In genomic region chr11:128709402-128709801, GRCh38 we compare ENCODE assay signal across 9 cellular contexts. TPM values are rescaled to one million over a fixed set of nuclear protein-coding genes. Genes with fewer than 3 reads are reported as not detected.
A peak's percentile ranks its signal among the peaks of the same experiment; 100 is the strongest.
DNase-seq lines count a peak whose midpoint lies in the region; ATAC-seq and TF ChIP-seq lines count a peak whose summit lies in the region.
"Had no signal": no experiment of that assay in that cellular context is flagged by ENCODE, and none has a peak within 500 bp of the region (broad histone marks: within the 10 kb centered on the region; RNA-seq: fewer than 3 reads in every experiment).

No MANE protein-coding gene starts in this region.

- 35% methylated on average over 6 of the region's 6 CpGs for WGBS in SK-N-SH (ENCODE audit: low lambda C conversion rate)
- 68 to 73% (median 71%) methylated on average over 6 of the region's 6 CpGs for WGBS in ovary, 3 donors

- H3K36me3 ChIP-seq in SK-N-SH (replicated peaks in 1 of 2; ENCODE audit: control insufficient read depth in 1 of 2, insufficient read depth in 2 of 2, low read length in 1 of 2), result peaks cover 0 to 12% of the 10 kb centered on the region in 2 experiments
- no peaks in the 10 kb centered on the region for H3K36me3 ChIP-seq in ovary

- H3K27me3 ChIP-seq in SK-N-SH (ENCODE audit: insufficient read depth) (no peaks in the 10 kb centered on the region), foreskin keratinocyte (peaks cover 3% of the 10 kb centered on the region), ovary (no peaks in the 10 kb centered on the region)

- TF ChIP-seq EP300 in SK-N-SH (IDR thresholded peaks at IDR 0.05; ENCODE audit: borderline replicate concordance in 1 of 2, low read depth in 1 of 2, low read length in 1 of 2) (peak in 1 of 2 experiments; percentile 44; a peak in 1 of 4 replicates), ovary (IDR thresholded peaks at IDR 0.05) (no peak)

- no peak overlapping the region for H3K4me3 ChIP-seq in SK-N-SH (ENCODE audit: low read depth in 2 of 2, low read length in 1 of 2)
- H3K4me3 ChIP-seq in ovary, result no peak overlapping the region

- TF ChIP-seq CTCF in SK-N-SH (IDR thresholded peaks at IDR 0.05) (no peak), foreskin keratinocyte (conservative IDR thresholded peaks at IDR 0.05) (peak; percentile 6), ovary (IDR thresholded peaks at IDR 0.05) (no peak)

- POLR2A ChIA-PET in SK-N-SH (lab: Yijun Ruan, JAX), result no interaction called here

- H3K9ac ChIP-seq in SK-N-SH, result peak overlapping the region; percentile 38; the same call in 1 of the 2 replicates

- peaks cover 0 to 29% of the 10 kb centered on the region in 2 experiments; a peak in 3 of 4 replicates for H3K4me1 ChIP-seq in SK-N-SH (ENCODE audit: control insufficient read depth in 1 of 2, insufficient read depth in 2 of 2, low read depth in 1 of 2, low read length in 1 of 2)
- peaks cover 8% of the 10 kb centered on the region for H3K4me1 ChIP-seq in foreskin keratinocyte
- no peaks in the 10 kb centered on the region for H3K4me1 ChIP-seq in ovary (ENCODE audit: insufficient read depth)

- DNase-seq in EL (peak; percentile 96), SK-N-SH (no peak), foreskin keratinocyte (peak; percentile 60 to 75), pulmonary artery endothelial cell (ENCODE audit: low read depth, low spot score) (peak; percentile 100), Kasumi-1 (lab: John Stamatoyannopoulos, UW) (no peak), ovary (no peak)
- DNase-seq in effector CD8-positive, alpha-beta T cell (lab: John Stamatoyannopoulos, UW), result no peak
- DNase-seq: NCI-H1092 had no signal

- H3F3A ChIP-seq in SK-N-SH (replicated peaks; ENCODE audit: insufficient read depth), result peaks cover 9% of the 10 kb centered on the region

- intact Hi-C loops in ovary (cut with DNase I), result no loop called here

- H3K9me3 ChIP-seq in SK-N-SH (no peaks in the 10 kb centered on the region), ovary (no peaks in the 10 kb centered on the region)

- TF ChIP-seq POLR2A in ovary (IDR thresholded peaks at IDR 0.05), result no peak

- H2AFZ ChIP-seq in SK-N-SH (ENCODE audit: low read depth), result no peak overlapping the region

- H3K27ac ChIP-seq in SK-N-SH (ENCODE audit: low read depth in 2 of 2, low read length in 1 of 2) (peak overlapping the region in 1 of 2 experiments; percentile 83; a peak in 2 of 4 replicates), foreskin keratinocyte (no peak overlapping the region), ovary (no peak overlapping the region)

- 0 out of 2 replicates have a peak overlapping the region, but pooled peaks have one; percentile 9 for H3K4me2 ChIP-seq in SK-N-SH

- CTCF ChIA-PET in SK-N-SH (lab: Yijun Ruan, JAX), result no interaction called here

- no peak for TF ChIP-seq RAD21 in SK-N-SH (IDR thresholded peaks at IDR 0.05; ENCODE audit: low read length)

- peaks cover 92% of the 10 kb centered on the region for H3K79me2 ChIP-seq in SK-N-SH (ENCODE audit: insufficient read depth)

- H3K9me2 ChIP-seq in SK-N-SH, result no peaks in the 10 kb centered on the region

- no peaks in the 10 kb centered on the region for H4K20me1 ChIP-seq in SK-N-SH (ENCODE audit: insufficient read depth)

- ATAC-seq in foreskin keratinocyte (no peak), HG03139 (IDR thresholded peaks at IDR 0.05; ENCODE audit: unreplicated experiment) (no peak)

TF ChIP-seq in SK-N-SH, 30 proteins besides CTCF, POLR2A, EP300 and RAD21 (continues in another document):
- TF ChIP-seq YY1 (IDR thresholded peaks at IDR 0.05; ENCODE audit: low read depth), result 0 out of 2 replicates have a peak, but pooled peaks have one; percentile 38
- TF ChIP-seq TCF12 (IDR thresholded peaks at IDR 0.05), result peak; percentile 62
- TF ChIP-seq FOSL2 (IDR thresholded peaks at IDR 0.05; ENCODE audit: borderline replicate concordance, low read depth), result peak; percentile 74
- TF ChIP-seq MEF2A (IDR thresholded peaks at IDR 0.05; ENCODE audit: borderline replicate concordance, low read depth), result no peak
- TF ChIP-seq MAX (IDR thresholded peaks at IDR 0.05; ENCODE audit: low read depth), result 0 out of 2 replicates have a peak, but pooled peaks have one; percentile 34
- TF ChIP-seq FOXJ3 (CRISPR knock-in tag; IDR thresholded peaks at IDR 0.05), result no peak
- TF ChIP-seq REST (IDR thresholded peaks at IDR 0.05; ENCODE audit: low read depth, low read length), result no peak
- TF ChIP-seq TEAD4 (IDR thresholded peaks at IDR 0.05; ENCODE audit: borderline replicate concordance, insufficient read depth), result peak; percentile 77
- peak; percentile 70 for TF ChIP-seq JUND (IDR thresholded peaks at IDR 0.05)
- 0 out of 2 replicates have a peak, but pooled peaks have one; percentile 25 for TF ChIP-seq ZBTB33 (IDR thresholded peaks at IDR 0.05; ENCODE audit: borderline replicate concordance, low read depth)
- TF ChIP-seq GATA2 (CRISPR knock-in tag; IDR thresholded peaks at IDR 0.05), result no peak
- TF ChIP-seq POLR2AphosphoS5 (IDR thresholded peaks at IDR 0.05; ENCODE audit: low read depth, low read length), result no peak
- TF ChIP-seq SMC3 (IDR thresholded peaks at IDR 0.05; ENCODE audit: low read depth, low read length), result no peak
- TF ChIP-seq RFX5 (IDR thresholded peaks at IDR 0.05; ENCODE audit: low read length), result no peak
- TF ChIP-seq PBX3 (IDR thresholded peaks at IDR 0.05), result peak; percentile 46
- no peak for TF ChIP-seq RCOR1 (IDR thresholded peaks at IDR 0.05; ENCODE audit: low read length)
- peak; percentile 22; the same call in 1 of the 2 replicates for TF ChIP-seq NFIC (IDR thresholded peaks at IDR 0.05; ENCODE audit: borderline replicate concordance)

RNA-seq across cellular contexts. Expression of gene FLI1, which starts 15.5 kb away (rescaled TPM):
- polyA plus RNA-seq in SK-N-SH (2012; rRNA removed) (14.7 and 16.7 TPM in 2 replicates), foreskin keratinocyte (0.16 and 0.48 TPM in 2 replicates), ovary (10 to 100 TPM; 12.3 to 22.5 TPM)
- 6.6 and 9.8 TPM in 2 replicates for polyA plus RNA-seq in SK-N-SH (2012; cell fraction: cytosol; rRNA removed)
- polyA plus RNA-seq in SK-N-SH (2012; cell fraction: nucleus; rRNA removed), result 10.6 and 13.2 TPM in 2 replicates
- total RNA-seq in foreskin keratinocyte (0.32 and 1.1 TPM in 2 replicates), pulmonary artery endothelial cell (111 and 177 TPM in 2 replicates), ovary (10 to 100 TPM in 4 of 7 donors, 1 to 10 TPM in 3; 4.0 to 18.4 (median 12.1) TPM)

Comparison
In these comparisons a context has a peak if more than half of its experiments do, and no peak if none do; other contexts are left out.
1. DNase-seq: peak in EL (single experiment), foreskin keratinocyte (2 of 2) and pulmonary artery endothelial cell (single experiment); none in SK-N-SH (single experiment), Kasumi-1 (0 of 2), ovary (0 of 5) and effector CD8-positive, alpha-beta T cell (single experiment).